8 cellular contexts compared by ENCODE assay signal in the genomic region with DNA sequence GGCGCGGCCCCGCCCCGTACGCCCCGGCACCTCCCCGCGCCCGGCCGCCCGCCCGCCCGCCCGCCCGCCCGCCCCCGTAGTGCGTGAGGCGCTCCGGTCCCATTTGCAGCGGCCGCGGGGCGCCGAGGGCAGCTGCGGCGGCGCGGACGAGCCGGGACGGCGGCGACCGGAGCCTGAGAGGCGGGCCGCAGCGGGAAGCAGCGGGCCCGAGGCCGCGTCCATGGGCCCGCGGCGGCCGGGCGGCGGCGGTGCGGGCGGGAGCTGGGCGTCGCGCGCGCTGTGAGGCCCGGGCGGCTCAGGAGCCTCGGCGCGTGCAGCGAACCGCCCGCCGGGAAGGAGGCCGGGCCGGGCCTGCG. TPM values are rescaled to one million over a fixed set of nuclear protein-coding genes. Genes with fewer than 3 reads are reported as not detected.
DNase-seq lines count a peak whose midpoint lies in the region; ATAC-seq and TF ChIP-seq lines count a peak whose summit lies in the region.

A gene with protein sequence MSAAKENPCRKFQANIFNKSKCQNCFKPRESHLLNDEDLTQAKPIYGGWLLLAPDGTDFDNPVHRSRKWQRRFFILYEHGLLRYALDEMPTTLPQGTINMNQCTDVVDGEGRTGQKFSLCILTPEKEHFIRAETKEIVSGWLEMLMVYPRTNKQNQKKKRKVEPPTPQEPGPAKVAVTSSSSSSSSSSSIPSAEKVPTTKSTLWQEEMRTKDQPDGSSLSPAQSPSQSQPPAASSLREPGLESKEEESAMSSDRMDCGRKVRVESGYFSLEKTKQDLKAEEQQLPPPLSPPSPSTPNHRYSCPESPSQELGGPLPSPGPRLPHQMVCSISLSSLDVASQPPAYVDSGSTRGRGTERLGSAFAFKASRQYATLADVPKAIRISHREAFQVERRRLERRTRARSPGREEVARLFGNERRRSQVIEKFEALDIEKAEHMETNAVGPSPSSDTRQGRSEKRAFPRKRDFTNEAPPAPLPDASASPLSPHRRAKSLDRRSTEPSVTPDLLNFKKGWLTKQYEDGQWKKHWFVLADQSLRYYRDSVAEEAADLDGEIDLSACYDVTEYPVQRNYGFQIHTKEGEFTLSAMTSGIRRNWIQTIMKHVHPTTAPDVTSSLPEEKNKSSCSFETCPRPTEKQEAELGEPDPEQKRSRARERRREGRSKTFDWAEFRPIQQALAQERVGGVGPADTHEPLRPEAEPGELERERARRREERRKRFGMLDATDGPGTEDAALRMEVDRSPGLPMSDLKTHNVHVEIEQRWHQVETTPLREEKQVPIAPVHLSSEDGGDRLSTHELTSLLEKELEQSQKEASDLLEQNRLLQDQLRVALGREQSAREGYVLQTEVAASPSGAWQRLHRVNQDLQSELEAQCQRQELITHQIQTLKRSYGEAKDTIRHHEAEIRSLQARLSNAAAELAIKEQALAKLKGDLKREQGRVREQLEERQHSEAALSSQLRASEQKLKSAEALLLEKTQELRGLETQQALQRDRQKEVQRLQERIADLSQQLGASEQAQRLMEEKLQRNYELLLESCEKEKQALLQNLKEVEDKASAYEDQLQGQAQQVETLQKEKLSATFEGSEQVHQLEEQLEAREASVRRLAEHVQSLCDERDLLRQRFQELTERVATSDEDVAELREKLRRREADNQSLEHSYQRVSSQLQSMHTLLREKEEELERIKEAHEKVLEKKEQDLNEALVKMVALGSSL (N-terminal part only) (plus strand): TSS at position 77 of the 356 bp plus-strand sequence. CDS start 392 bp downstream, outside the sequence.

- H3K9me3 Mint-ChIP-seq in Calu3 (ENCODE audit: low read depth, unreplicated experiment): no peaks in the 10 kb centered on the region

- intact Hi-C loops in Calu3 (cut with micrococcal nuclease; ENCODE audit: unreplicated experiment) (no loop called here), aorta (cut with DNase I) (no loop called here)

- WGBS in aorta, 2 donors: 0 to 1% methylated on average over 10 to 68 of the region's 68 CpGs

- H3K4me1 Mint-ChIP-seq in Calu3 (ENCODE audit: low read depth, unreplicated experiment): peaks cover 23% of the 10 kb centered on the region

- no peaks in the 10 kb centered on the region for H3K36me3 ChIP-seq in aorta (ENCODE audit: control insufficient read depth in 1 of 2, insufficient read depth in 2 of 2, low read length in 1 of 2)

- H3K4me1 ChIP-seq in mononuclear cell (ENCODE audit: insufficient read depth, low read length) (peaks cover 52% of the 10 kb centered on the region), aorta (ENCODE audit: control insufficient read depth in 1 of 2, insufficient read depth in 2 of 2, low read length in 2 of 2) (peaks cover 3 to 4% of the 10 kb centered on the region in 2 donors)

- peaks cover 60% of the 10 kb centered on the region for H3K36me3 Mint-ChIP-seq in Calu3 (ENCODE audit: insufficient read depth, unreplicated experiment)

- no peak for ATAC-seq in aorta (ENCODE audit: low FRiP score)

- CTCF ChIA-PET in Calu3 (lab: Charles Lee): no interaction called here

- DNase-seq in Calu3 (no peak), coronary artery (ENCODE audit: low spot score) (no peak), aorta (no peak), NCI-H774 (lab: John Stamatoyannopoulos, UW) (no peak), CD1c-positive myeloid dendritic cell (ENCODE audit: extremely low spot score) (no peak), EL (no peak)
- no peak for DNase-seq in Jurkat, Clone E6-1 (ENCODE audit: low read depth, low spot score)

- H3K27ac Mint-ChIP-seq in Calu3 (ENCODE audit: unreplicated experiment): peak within 1 kb of the TSS; percentile 66

- BruUV-seq in Calu3 (replicated peaks; lab: Mats Ljungman, UMichigan): no TSS peak

- no peaks in the 10 kb centered on the region for H3K27me3 Mint-ChIP-seq in Calu3 (ENCODE audit: unreplicated experiment)

- H3K9me3 ChIP-seq in mononuclear cell (ENCODE audit: low read depth, low read length): no peaks in the 10 kb centered on the region
- no peaks in the 10 kb centered on the region for H3K9me3 ChIP-seq in aorta (ENCODE audit: control insufficient read depth, low read length)

- H3K27ac ChIP-seq in coronary artery (peak within 1 kb of the TSS; percentile 91), aorta (ENCODE audit: low read depth in 1 of 2, low read length in 2 of 2) (peak within 1 kb of the TSS in 1 of 2 donors; percentile 80)

- peak within 1 kb of the TSS; percentile 72 for H3K4me3 ChIP-seq in Jurkat, Clone E6-1 (ENCODE audit: low read length)
- H3K4me3 ChIP-seq in coronary artery: peak within 1 kb of the TSS; percentile 73
- peak within 1 kb of the TSS; percentile 58 for H3K4me3 ChIP-seq in mononuclear cell (ENCODE audit: low read length)
- H3K4me3 ChIP-seq in aorta (ENCODE audit: low read length in 2 of 2): peak within 1 kb of the TSS; percentile 70 to 83

- H3K27me3 ChIP-seq in mononuclear cell (ENCODE audit: insufficient read depth, low read length): no peaks in the 10 kb centered on the region
- no peaks in the 10 kb centered on the region for H3K27me3 ChIP-seq in aorta (ENCODE audit: control insufficient read depth in 1 of 2, insufficient read depth in 2 of 2, low read length in 1 of 2)

- peak within 1 kb of the TSS; percentile 86 for H3K4me3 Mint-ChIP-seq in Calu3 (ENCODE audit: low read depth, unreplicated experiment)

- no peak for TF ChIP-seq CTCF in Calu3 (IDR thresholded peaks at IDR 0.05; ENCODE audit: unreplicated experiment)
- no peak for TF ChIP-seq CTCF in coronary artery (IDR thresholded peaks at IDR 0.05)

RNA-seq across cellular contexts. Expression of the gene that starts here (rescaled TPM):
- total RNA-seq in Calu3 (2022) (338 and 423 TPM in 2 replicates), mononuclear cell (62.9 TPM), aorta (100 to 1,000 TPM; 361 to 519 TPM)
- 138 TPM for polyA plus RNA-seq in Jurkat, Clone E6-1 (2012; ENCODE audit: insufficient read depth, insufficient read length)
- polyA plus RNA-seq in aorta: 100 to 1,000 TPM in 1 of 2 donors, 10 to 100 TPM in 1; 97.8 to 241 TPM
